In the genomic region with DNA sequence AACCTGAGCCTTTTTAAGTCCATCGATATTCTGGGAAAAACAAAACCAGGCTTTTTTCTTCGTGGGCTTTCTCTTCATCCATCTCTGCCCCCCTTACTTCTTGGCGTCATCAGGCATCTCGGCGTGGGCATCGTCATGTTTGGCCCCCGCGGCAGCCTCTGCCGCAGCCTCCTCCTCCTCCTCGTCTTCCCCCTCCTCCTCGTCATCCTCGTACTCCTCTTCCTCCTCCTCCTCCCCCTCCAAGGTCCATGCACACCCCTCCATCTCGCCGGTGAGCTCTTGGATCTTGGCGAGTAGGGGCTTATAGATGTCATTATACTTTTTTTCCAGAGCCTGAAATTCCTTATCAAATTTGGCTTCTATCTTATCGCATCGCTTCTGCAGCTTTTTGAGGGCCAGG, we compare ENCODE assay signal across 8 cellular contexts. TPM values are rescaled to one million over a fixed set of nuclear protein-coding genes. Genes with fewer than 3 reads are reported as not detected.
DNase-seq lines count a peak whose midpoint lies in the region; ATAC-seq and TF ChIP-seq lines count a peak whose summit lies in the region.

No MANE protein-coding gene starts in this region.

- H3K4me3 ChIP-seq in GM12864 (ENCODE audit: low read depth, low read length), result peak overlapping the region; percentile 73
- peak overlapping the region; percentile 71 for H3K4me3 ChIP-seq in SJCRH30
- peak overlapping the region; percentile 42 for H3K4me3 ChIP-seq in lung

- TF ChIP-seq CTCF in GM12864 (IDR thresholded peaks at IDR 0.05; ENCODE audit: low read depth, low read length, missing control alignments), result no peak
- no peak for TF ChIP-seq CTCF in lung (IDR thresholded peaks at IDR 0.05; ENCODE audit: control extremely low read depth, extremely low read depth)

- ATAC-seq in lung (ENCODE audit: insufficient read depth, low FRiP score) (no peak), GM18517 (IDR thresholded peaks at IDR 0.05; ENCODE audit: unreplicated experiment) (no peak), HG02884 (IDR thresholded peaks at IDR 0.05; ENCODE audit: unreplicated experiment) (no peak)

- DNase-seq in GM12864 (ENCODE audit: low read depth) (no peak), SJCRH30 (peak; percentile 15 to 19), cerebellum (ENCODE audit: low spot score) (peak; percentile 47), lung (ENCODE audit: low spot score) (no peak), substantia nigra (lab: John Stamatoyannopoulos, UW) (peak in 12 of 49 donors; percentile 3 to 43 (median 18))
- DNase-seq in effector CD8-positive, alpha-beta T cell (lab: John Stamatoyannopoulos, UW), result no peak

- no peaks in the 10 kb centered on the region for H3K36me3 ChIP-seq in SJCRH30
- peaks cover 1 to 5% of the 10 kb centered on the region in 2 donors for H3K36me3 ChIP-seq in lung (ENCODE audit: control insufficient read depth in 2 of 2, insufficient read depth in 2 of 2, low read length in 2 of 2)

- 43 to 51% methylated on average over 17 of the region's 17 CpGs for WGBS in lung, 2 donors

- H3K27me3 ChIP-seq in SJCRH30 (no peaks in the 10 kb centered on the region), lung (ENCODE audit: control insufficient read depth, insufficient read depth) (no peaks in the 10 kb centered on the region)

- H3K9me3 ChIP-seq in SJCRH30 (replicated peaks), result no peaks in the 10 kb centered on the region
- no peaks in the 10 kb centered on the region for H3K9me3 ChIP-seq in lung (ENCODE audit: control insufficient read depth in 2 of 2, insufficient read depth in 1 of 2, low read length in 1 of 2)

- H3K4me1 ChIP-seq in SJCRH30 (peaks cover 3% of the 10 kb centered on the region; the same call in 1 of the 2 replicates), lung (ENCODE audit: control insufficient read depth in 2 of 2, insufficient read depth in 2 of 2, low read length in 2 of 2) (no peaks in the 10 kb centered on the region)

- H3K27ac ChIP-seq in SJCRH30, result peak overlapping the region; percentile 29; the same call in 1 of the 2 replicates
- H3K27ac ChIP-seq in lung (ENCODE audit: low read depth in 1 of 2, low read length in 1 of 2), result peak overlapping the region in 1 of 2 donors; percentile 33
- peak overlapping the region; percentile 64 for H3K27ac ChIP-seq in substantia nigra (ENCODE audit: low read depth, low read length, poor library complexity, severe bottlenecking)

RNA-seq across cellular contexts. Expression of gene NAP1L5, which starts 0.5 kb away (rescaled TPM):
- total RNA-seq in SJCRH30 (2014; rRNA removed; shearing (Covaris generic)), result 10.4 and 10.5 TPM in 2 replicates
- total RNA-seq in cerebellum (28.4 TPM), lung (1 to 10 TPM; 2.6 to 8.8 TPM)
- polyA plus RNA-seq in lung, result 1 to 10 TPM; 2.7 to 3.7 TPM

Comparison
In these comparisons a context has a peak if more than half of its experiments do, and no peak if none do; other contexts are left out.
1. DNase-seq: peak in SJCRH30 (2 of 2) and cerebellum (single experiment); none in GM12864 (single experiment), lung (single experiment) and effector CD8-positive, alpha-beta T cell (single experiment).
2. Peak in every context shown above with its lines, with median percentiles within 50 percentile points of each other: H3K4me3 ChIP-seq.